17 cellular contexts compared by ENCODE assay signal in the genomic region with DNA sequence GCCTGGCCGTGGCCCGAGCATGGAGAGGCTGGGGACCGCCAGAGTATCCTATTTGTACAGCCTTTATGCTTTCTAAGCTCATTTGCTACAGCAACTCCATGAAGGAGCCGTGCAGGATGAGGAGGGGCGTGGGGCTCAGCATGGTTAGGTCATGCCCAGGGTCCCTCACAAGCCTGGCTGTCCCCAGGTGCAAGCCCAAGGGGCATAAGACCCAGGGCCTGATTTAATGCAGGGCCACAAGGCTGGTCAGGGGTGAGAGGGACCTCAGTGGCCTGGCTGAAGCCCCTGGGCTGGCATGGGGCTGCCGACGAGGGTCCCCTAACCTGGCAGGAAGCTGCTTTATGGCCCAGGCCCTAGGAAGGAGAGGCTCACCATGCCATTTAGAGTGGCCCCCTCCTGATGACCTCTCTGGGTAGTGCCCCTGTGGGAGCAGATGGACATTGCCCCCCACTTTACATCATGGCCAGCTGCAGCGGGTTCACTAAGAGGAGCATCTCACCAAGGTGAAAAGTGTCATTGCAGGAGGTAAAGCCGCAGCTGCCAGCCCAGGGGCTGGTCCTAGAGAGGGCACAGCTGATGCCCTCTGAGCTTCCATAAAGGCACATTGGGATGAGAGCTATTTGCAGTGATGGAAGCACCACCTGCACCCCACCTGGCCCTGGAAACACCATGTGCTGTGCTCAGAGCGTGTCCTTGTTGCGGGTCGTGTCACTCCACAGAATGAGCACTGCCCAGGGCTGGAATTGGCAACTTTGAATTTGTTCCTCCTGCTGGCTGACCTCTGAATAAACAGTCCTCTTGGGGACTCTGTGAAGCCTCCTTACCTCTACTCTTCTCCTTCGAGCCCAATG. TPM values are rescaled to one million over a fixed set of nuclear protein-coding genes. Genes with fewer than 3 reads are reported as not detected.
DNase-seq lines count a peak whose midpoint lies in the region; ATAC-seq and TF ChIP-seq lines count a peak whose summit lies in the region.
"Had no signal": no experiment of that assay in that cellular context is flagged by ENCODE, and none has a peak within 500 bp of the region (broad histone marks: within the 10 kb centered on the region; RNA-seq: fewer than 3 reads in every experiment).

No MANE protein-coding gene starts in this region.

- peak; percentile 42 for TF ChIP-seq CTCF in endodermal cell (conservative IDR thresholded peaks at IDR 0.05)

- no peaks in the 10 kb centered on the region for H3K9me3 ChIP-seq in endodermal cell (ENCODE audit: control insufficient read depth, low read length)
- H3K9me3 ChIP-seq in right cardiac atrium (ENCODE audit: control insufficient read depth, low read length), result no peaks in the 10 kb centered on the region
- H3K9me3 ChIP-seq: Peyer's patch had no signal

- no peak for ATAC-seq in right cardiac atrium

- H3K27ac ChIP-seq in endodermal cell (ENCODE audit: low read depth, low read length) (peak overlapping the region; percentile 16), right cardiac atrium (ENCODE audit: low read length) (no peak overlapping the region)
- H3K27ac ChIP-seq: BLaER1, Peyer's patch had no signal

- peaks cover 5% of the 10 kb centered on the region for H3K4me1 Mint-ChIP-seq in endodermal cell
- H3K4me1 Mint-ChIP-seq: CD8-positive, alpha-beta memory T cell; IgD-negative memory B cell had no signal

- peaks cover 3% of the 10 kb centered on the region for H3K36me3 Mint-ChIP-seq in endodermal cell (ENCODE audit: low read depth)
- H3K36me3 Mint-ChIP-seq: CD8-positive, alpha-beta memory T cell; IgD-negative memory B cell had no signal

- H3K27ac Mint-ChIP-seq in endodermal cell, result peak overlapping the region; percentile 36
- H3K27ac Mint-ChIP-seq: IgD-negative memory B cell had no signal

- H3K27me3 ChIP-seq in endodermal cell (ENCODE audit: control insufficient read depth, insufficient read depth, low read length, poor library complexity, severe bottlenecking), result no peaks in the 10 kb centered on the region
- no peaks in the 10 kb centered on the region for H3K27me3 ChIP-seq in right cardiac atrium (ENCODE audit: control insufficient read depth, insufficient read depth)
- H3K27me3 ChIP-seq: BLaER1, Peyer's patch had no signal

- no peak overlapping the region for H3K4me3 Mint-ChIP-seq in endodermal cell
- H3K4me3 Mint-ChIP-seq: CD8-positive, alpha-beta memory T cell; IgD-negative memory B cell had no signal

- no peaks in the 10 kb centered on the region for H3K27me3 Mint-ChIP-seq in endodermal cell (ENCODE audit: insufficient read depth)
- H3K27me3 Mint-ChIP-seq: IgD-negative memory B cell had no signal

- no peaks in the 10 kb centered on the region for H3K36me3 ChIP-seq in endodermal cell (ENCODE audit: control insufficient read depth, insufficient read depth, low read length)
- H3K36me3 ChIP-seq: Peyer's patch had no signal

- no peak overlapping the region for H3K4me3 ChIP-seq in endodermal cell (ENCODE audit: low read length)
- no peak overlapping the region for H3K4me3 ChIP-seq in right cardiac atrium (ENCODE audit: low read length)
- H3K4me3 ChIP-seq: BLaER1, Peyer's patch had no signal

- H3K4me1 ChIP-seq in endodermal cell (ENCODE audit: control insufficient read depth, insufficient read depth, low read length) (peaks cover 2% of the 10 kb centered on the region), right cardiac atrium (ENCODE audit: control insufficient read depth, insufficient read depth, low read length) (no peaks in the 10 kb centered on the region)
- H3K4me1 ChIP-seq: Peyer's patch had no signal

- 93 to 95% methylated on average over 9 to 13 of the region's 13 CpGs for WGBS in endodermal cell (ENCODE audit: insufficient coverage in 1 of 2, insufficient read length in 1 of 2), 2 experiments
- WGBS in right cardiac atrium, result 95% methylated on average over 13 of the region's 13 CpGs

- H3K9me3 Mint-ChIP-seq in endodermal cell, result no peaks in the 10 kb centered on the region
- H3K9me3 Mint-ChIP-seq: CD8-positive, alpha-beta memory T cell; IgD-negative memory B cell had no signal

- intact Hi-C loops in posterior vena cava (cut with DNase I), result no loop called here
- intact Hi-C loops in right cardiac atrium (cut with DNase I), result no loop called here

- no peak overlapping the region for H3K9ac ChIP-seq in endodermal cell (ENCODE audit: extremely low read depth, low read length, poor library complexity, severe bottlenecking)
- H3K9ac ChIP-seq: BLaER1 had no signal

- peak; percentile 80 for DNase-seq in NCI-H82 (lab: John Stamatoyannopoulos, UW)
- peak; percentile 32 for DNase-seq in activated CD8-positive, alpha-beta memory T cell treated with anti-CD3 and anti-CD28 coated beads, Interleukin-2, amount 50 U/mL, for 48 hours
- DNase-seq in endodermal cell, result no peak
- peak; percentile 47 for DNase-seq in posterior vena cava (ENCODE audit: low spot score)
- no peak for DNase-seq in COLO668 (lab: John Stamatoyannopoulos, UW; ENCODE audit: unreplicated experiment)
- DNase-seq in right cardiac atrium, result no peak
- no peak for DNase-seq in pons (ENCODE audit: low spot score)
- no peak for DNase-seq in A172 (ENCODE audit: low spot score)
- DNase-seq: CD8-positive, alpha-beta memory T cell; H7; NCI-H1417; NCI-H2029; NCI-H2171 treated with DMSO at 0.1 percent for 48 hours; NCI-H774; Peyer's patch had no signal

RNA-seq across cellular contexts. Expression of a gene that starts 58.9 kb away (rescaled TPM):
- total RNA-seq in endodermal cell, result 10 to 100 TPM; 34.5 to 37.5 TPM
- 37.8 TPM for polyA plus RNA-seq in endodermal cell (2013, experiment 1 of 2)
- 36.2 TPM for polyA plus RNA-seq in endodermal cell (2013, experiment 2 of 2)
- total RNA-seq in posterior vena cava, result 1 to 10 TPM; 7.2 to 9.2 TPM
- total RNA-seq in right cardiac atrium, result 1 to 10 TPM; 2.6 to 3.3 (median 2.9) TPM
- polyA plus RNA-seq in right cardiac atrium, result 1.4 TPM
- 3.3 and 3.4 TPM in 2 replicates for total RNA-seq in A172 (2014; rRNA removed; shearing (Covaris generic))

Comparison
In these comparisons a context has a peak if more than half of its experiments do, and no peak if none do; other contexts are left out.
1. DNase-seq: peak in NCI-H82 (single experiment), activated CD8-positive, alpha-beta memory T cell treated with anti-CD3 and anti-CD28 coated beads, Interleukin-2, amount 50 U/mL, for 48 hours (single experiment) and posterior vena cava (single experiment); none in endodermal cell (single experiment), COLO668 (single experiment), right cardiac atrium (0 of 3), pons (single experiment) and A172 (single experiment).